In genomic region chr18:55856191-55856590, GRCh38 we compare ENCODE assay signal across 10 cellular contexts.
DNase-seq lines count a peak whose midpoint lies in the region; ATAC-seq, FAIRE-seq and TF ChIP-seq lines count a peak whose summit lies in the region.
"Had no signal": no experiment of that assay in that cellular context is flagged by ENCODE, and none has a peak within 500 bp of the region (broad histone marks: within the 10 kb centered on the region; RNA-seq: fewer than 3 reads in every experiment).

No MANE protein-coding gene starts in this region.

- H3K4me1 Mint-ChIP-seq in HFFc6 (ENCODE audit: low read depth), result peaks cover 68% of the 10 kb centered on the region
- peaks cover 57% of the 10 kb centered on the region for H3K4me1 Mint-ChIP-seq in WTC11
- H3K4me1 Mint-ChIP-seq: natural killer cell had no signal

- ATAC-seq in WTC11 (peak; percentile 71), HG02763 (IDR thresholded peaks at IDR 0.05; ENCODE audit: unreplicated experiment) (no peak)
- ATAC-seq: activated CD8-positive, alpha-beta T cell treated with anti-CD3 and anti-CD28 coated beads for 36 hours; natural killer cell had no signal

- TF ChIP-seq CTCF in HFFc6 (IDR thresholded peaks at IDR 0.05) (no peak), WTC11 (IDR thresholded peaks at IDR 0.05) (no peak)

- no peaks in the 10 kb centered on the region for H3K27me3 Mint-ChIP-seq in HFFc6 (ENCODE audit: insufficient read depth)
- H3K27me3 Mint-ChIP-seq in WTC11 (ENCODE audit: low read depth), result no peaks in the 10 kb centered on the region

- H3K27ac Mint-ChIP-seq in HFFc6, result peak overlapping the region; percentile 59
- H3K27ac Mint-ChIP-seq in WTC11, result peak overlapping the region; percentile 92
- H3K27ac Mint-ChIP-seq: activated CD8-positive, alpha-beta T cell treated with anti-CD3 and anti-CD28 coated beads for 36 hours; natural killer cell had no signal

- POLR2A ChIA-PET in WTC11 (lab: Charles Lee), result no interaction called here

- DNase-seq in HFFc6 (peak; percentile 92), WTC11 (ENCODE audit: low spot score) (no peak), glomerular endothelial cell (ENCODE audit: extremely low read depth, low read depth, low spot score) (peak; percentile 68), urothelium cell line (ENCODE audit: low spot score) (peak; percentile 56), globus pallidus (ENCODE audit: low spot score) (no peak)
- DNase-seq in central memory CD4-positive, alpha-beta T cell, result no peak
- DNase-seq: activated CD8-positive, alpha-beta T cell treated with anti-CD3 and anti-CD28 coated beads for 36 hours; natural killer cell had no signal

- CTCF ChIA-PET in WTC11 (lab: Charles Lee), result no interaction called here

- no peak for FAIRE-seq in urothelium cell line (lab: Jason Lieb, UNC)
- FAIRE-seq: G401.6 had no signal

- H3K4me3 Mint-ChIP-seq in HFFc6, result peak overlapping the region; percentile 50
- H3K4me3 Mint-ChIP-seq in WTC11, result no peak overlapping the region
- H3K4me3 Mint-ChIP-seq: activated CD8-positive, alpha-beta T cell treated with anti-CD3 and anti-CD28 coated beads for 36 hours; natural killer cell had no signal

- H3K9me3 Mint-ChIP-seq in HFFc6 (no peaks in the 10 kb centered on the region), WTC11 (peaks cover 13% of the 10 kb centered on the region)
- H3K9me3 Mint-ChIP-seq: activated CD8-positive, alpha-beta T cell treated with anti-CD3 and anti-CD28 coated beads for 36 hours had no signal

- H3K36me3 Mint-ChIP-seq in HFFc6 (ENCODE audit: low read depth), result no peaks in the 10 kb centered on the region
- H3K36me3 Mint-ChIP-seq in WTC11, result 0 out of 2 replicates have a peak, but pooled peaks cover 4% of the 10 kb centered on the region
- H3K36me3 Mint-ChIP-seq: natural killer cell had no signal

TF ChIP-seq in WTC11, 78 proteins besides CTCF, POLR2A, EP300 and RAD21 (continues in another document):
- TF ChIP-seq NR3C1 (CRISPR knock-in tag; conservative IDR thresholded peaks at IDR 0.05; ENCODE audit: low read depth), result no peak
- TF ChIP-seq, protein P1, sequence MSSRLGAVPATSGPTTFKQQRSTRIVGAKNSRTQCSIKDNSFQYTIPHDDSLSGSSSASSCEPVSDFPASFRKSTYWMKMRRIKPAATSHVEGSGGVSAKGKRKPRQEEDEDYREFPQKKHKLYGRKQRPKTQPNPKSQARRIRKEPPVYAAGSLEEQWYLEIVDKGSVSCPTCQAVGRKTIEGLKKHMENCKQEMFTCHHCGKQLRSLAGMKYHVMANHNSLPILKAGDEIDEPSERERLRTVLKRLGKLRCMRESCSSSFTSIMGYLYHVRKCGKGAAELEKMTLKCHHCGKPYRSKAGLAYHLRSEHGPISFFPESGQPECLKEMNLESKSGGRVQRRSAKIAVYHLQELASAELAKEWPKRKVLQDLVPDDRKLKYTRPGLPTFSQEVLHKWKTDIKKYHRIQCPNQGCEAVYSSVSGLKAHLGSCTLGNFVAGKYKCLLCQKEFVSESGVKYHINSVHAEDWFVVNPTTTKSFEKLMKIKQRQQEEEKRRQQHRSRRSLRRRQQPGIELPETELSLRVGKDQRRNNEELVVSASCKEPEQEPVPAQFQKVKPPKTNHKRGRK (CRISPR knock-in tag; IDR thresholded peaks at IDR 0.05; ENCODE audit: borderline replicate concordance), result no peak
- no peak for TF ChIP-seq TEAD4 (CRISPR knock-in tag; IDR thresholded peaks at IDR 0.05)
- TF ChIP-seq, protein P2, sequence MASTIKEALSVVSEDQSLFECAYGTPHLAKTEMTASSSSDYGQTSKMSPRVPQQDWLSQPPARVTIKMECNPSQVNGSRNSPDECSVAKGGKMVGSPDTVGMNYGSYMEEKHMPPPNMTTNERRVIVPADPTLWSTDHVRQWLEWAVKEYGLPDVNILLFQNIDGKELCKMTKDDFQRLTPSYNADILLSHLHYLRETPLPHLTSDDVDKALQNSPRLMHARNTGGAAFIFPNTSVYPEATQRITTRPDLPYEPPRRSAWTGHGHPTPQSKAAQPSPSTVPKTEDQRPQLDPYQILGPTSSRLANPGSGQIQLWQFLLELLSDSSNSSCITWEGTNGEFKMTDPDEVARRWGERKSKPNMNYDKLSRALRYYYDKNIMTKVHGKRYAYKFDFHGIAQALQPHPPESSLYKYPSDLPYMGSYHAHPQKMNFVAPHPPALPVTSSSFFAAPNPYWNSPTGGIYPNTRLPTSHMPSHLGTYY (CRISPR knock-in tag; IDR thresholded peaks at IDR 0.05), result no peak
- no peak for TF ChIP-seq ZNF219 (CRISPR knock-in tag; IDR thresholded peaks at IDR 0.05; ENCODE audit: borderline replicate concordance)
- no peak for TF ChIP-seq OVOL2 (CRISPR knock-in tag; IDR thresholded peaks at IDR 0.05; ENCODE audit: borderline replicate concordance)
- no peak for TF ChIP-seq TCF7 (CRISPR knock-in tag; IDR thresholded peaks at IDR 0.05; ENCODE audit: low read depth)
- TF ChIP-seq, protein P3, sequence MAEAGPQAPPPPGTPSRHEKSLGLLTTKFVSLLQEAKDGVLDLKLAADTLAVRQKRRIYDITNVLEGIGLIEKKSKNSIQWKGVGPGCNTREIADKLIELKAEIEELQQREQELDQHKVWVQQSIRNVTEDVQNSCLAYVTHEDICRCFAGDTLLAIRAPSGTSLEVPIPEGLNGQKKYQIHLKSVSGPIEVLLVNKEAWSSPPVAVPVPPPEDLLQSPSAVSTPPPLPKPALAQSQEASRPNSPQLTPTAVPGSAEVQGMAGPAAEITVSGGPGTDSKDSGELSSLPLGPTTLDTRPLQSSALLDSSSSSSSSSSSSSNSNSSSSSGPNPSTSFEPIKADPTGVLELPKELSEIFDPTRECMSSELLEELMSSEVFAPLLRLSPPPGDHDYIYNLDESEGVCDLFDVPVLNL (CRISPR knock-in tag; IDR thresholded peaks at IDR 0.05; ENCODE audit: borderline replicate concordance, low read depth), result no peak
- TF ChIP-seq, protein P4, sequence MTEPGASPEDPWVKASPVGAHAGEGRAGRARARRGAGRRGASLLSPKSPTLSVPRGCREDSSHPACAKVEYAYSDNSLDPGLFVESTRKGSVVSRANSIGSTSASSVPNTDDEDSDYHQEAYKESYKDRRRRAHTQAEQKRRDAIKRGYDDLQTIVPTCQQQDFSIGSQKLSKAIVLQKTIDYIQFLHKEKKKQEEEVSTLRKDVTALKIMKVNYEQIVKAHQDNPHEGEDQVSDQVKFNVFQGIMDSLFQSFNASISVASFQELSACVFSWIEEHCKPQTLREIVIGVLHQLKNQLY (CRISPR knock-in tag; IDR thresholded peaks at IDR 0.05), result no peak
- TF ChIP-seq, protein P5, sequence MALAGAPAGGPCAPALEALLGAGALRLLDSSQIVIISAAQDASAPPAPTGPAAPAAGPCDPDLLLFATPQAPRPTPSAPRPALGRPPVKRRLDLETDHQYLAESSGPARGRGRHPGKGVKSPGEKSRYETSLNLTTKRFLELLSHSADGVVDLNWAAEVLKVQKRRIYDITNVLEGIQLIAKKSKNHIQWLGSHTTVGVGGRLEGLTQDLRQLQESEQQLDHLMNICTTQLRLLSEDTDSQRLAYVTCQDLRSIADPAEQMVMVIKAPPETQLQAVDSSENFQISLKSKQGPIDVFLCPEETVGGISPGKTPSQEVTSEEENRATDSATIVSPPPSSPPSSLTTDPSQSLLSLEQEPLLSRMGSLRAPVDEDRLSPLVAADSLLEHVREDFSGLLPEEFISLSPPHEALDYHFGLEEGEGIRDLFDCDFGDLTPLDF (CRISPR knock-in tag; IDR thresholded peaks at IDR 0.05), result no peak
- TF ChIP-seq ARID4B (CRISPR knock-in tag; IDR thresholded peaks at IDR 0.05; ENCODE audit: borderline replicate concordance), result no peak
- TF ChIP-seq, protein P6, sequence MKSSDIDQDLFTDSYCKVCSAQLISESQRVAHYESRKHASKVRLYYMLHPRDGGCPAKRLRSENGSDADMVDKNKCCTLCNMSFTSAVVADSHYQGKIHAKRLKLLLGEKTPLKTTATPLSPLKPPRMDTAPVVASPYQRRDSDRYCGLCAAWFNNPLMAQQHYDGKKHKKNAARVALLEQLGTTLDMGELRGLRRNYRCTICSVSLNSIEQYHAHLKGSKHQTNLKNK (CRISPR knock-in tag; IDR thresholded peaks at IDR 0.05), result no peak
- TF ChIP-seq USF1 (CRISPR knock-in tag; IDR thresholded peaks at IDR 0.05), result no peak
- no peak for TF ChIP-seq CREM (CRISPR knock-in tag; IDR thresholded peaks at IDR 0.05)
- no peak for TF ChIP-seq NFATC4 (CRISPR knock-in tag; IDR thresholded peaks at IDR 0.05)

Comparison
In these comparisons a context has a peak if more than half of its experiments do, and no peak if none do; other contexts are left out.
1. DNase-seq: peak in HFFc6 (single experiment), glomerular endothelial cell (single experiment) and urothelium cell line (single experiment); none in WTC11 (single experiment), central memory CD4-positive, alpha-beta T cell (single experiment) and globus pallidus (single experiment).